1 cellular context compared by ENCODE assay signal in the genomic region with DNA sequence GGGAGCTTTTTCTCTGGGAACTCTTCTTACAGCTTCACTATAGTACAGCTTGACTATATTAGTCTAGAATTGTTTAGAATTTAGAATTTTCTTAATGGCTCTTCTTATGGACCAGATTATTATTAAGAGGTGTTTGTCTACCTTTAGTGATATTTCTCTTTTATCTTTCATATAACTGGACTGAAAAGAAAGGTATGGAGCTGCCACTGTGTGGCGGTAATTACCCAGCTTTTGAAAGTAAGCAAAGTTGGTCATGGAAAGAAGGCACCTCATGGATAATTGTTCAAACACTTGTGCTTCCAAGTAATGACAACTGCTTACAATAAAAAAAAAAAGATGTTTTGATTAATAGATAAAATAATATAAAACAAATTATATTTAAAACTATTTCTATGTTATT.
TF ChIP-seq lines count a peak whose summit lies in the region.

No MANE protein-coding gene starts in this region.

TF ChIP-seq in GM23338, 12 proteins besides CTCF, POLR2A, EP300 and RAD21 (continued from another document):
- TF ChIP-seq, protein P1, sequence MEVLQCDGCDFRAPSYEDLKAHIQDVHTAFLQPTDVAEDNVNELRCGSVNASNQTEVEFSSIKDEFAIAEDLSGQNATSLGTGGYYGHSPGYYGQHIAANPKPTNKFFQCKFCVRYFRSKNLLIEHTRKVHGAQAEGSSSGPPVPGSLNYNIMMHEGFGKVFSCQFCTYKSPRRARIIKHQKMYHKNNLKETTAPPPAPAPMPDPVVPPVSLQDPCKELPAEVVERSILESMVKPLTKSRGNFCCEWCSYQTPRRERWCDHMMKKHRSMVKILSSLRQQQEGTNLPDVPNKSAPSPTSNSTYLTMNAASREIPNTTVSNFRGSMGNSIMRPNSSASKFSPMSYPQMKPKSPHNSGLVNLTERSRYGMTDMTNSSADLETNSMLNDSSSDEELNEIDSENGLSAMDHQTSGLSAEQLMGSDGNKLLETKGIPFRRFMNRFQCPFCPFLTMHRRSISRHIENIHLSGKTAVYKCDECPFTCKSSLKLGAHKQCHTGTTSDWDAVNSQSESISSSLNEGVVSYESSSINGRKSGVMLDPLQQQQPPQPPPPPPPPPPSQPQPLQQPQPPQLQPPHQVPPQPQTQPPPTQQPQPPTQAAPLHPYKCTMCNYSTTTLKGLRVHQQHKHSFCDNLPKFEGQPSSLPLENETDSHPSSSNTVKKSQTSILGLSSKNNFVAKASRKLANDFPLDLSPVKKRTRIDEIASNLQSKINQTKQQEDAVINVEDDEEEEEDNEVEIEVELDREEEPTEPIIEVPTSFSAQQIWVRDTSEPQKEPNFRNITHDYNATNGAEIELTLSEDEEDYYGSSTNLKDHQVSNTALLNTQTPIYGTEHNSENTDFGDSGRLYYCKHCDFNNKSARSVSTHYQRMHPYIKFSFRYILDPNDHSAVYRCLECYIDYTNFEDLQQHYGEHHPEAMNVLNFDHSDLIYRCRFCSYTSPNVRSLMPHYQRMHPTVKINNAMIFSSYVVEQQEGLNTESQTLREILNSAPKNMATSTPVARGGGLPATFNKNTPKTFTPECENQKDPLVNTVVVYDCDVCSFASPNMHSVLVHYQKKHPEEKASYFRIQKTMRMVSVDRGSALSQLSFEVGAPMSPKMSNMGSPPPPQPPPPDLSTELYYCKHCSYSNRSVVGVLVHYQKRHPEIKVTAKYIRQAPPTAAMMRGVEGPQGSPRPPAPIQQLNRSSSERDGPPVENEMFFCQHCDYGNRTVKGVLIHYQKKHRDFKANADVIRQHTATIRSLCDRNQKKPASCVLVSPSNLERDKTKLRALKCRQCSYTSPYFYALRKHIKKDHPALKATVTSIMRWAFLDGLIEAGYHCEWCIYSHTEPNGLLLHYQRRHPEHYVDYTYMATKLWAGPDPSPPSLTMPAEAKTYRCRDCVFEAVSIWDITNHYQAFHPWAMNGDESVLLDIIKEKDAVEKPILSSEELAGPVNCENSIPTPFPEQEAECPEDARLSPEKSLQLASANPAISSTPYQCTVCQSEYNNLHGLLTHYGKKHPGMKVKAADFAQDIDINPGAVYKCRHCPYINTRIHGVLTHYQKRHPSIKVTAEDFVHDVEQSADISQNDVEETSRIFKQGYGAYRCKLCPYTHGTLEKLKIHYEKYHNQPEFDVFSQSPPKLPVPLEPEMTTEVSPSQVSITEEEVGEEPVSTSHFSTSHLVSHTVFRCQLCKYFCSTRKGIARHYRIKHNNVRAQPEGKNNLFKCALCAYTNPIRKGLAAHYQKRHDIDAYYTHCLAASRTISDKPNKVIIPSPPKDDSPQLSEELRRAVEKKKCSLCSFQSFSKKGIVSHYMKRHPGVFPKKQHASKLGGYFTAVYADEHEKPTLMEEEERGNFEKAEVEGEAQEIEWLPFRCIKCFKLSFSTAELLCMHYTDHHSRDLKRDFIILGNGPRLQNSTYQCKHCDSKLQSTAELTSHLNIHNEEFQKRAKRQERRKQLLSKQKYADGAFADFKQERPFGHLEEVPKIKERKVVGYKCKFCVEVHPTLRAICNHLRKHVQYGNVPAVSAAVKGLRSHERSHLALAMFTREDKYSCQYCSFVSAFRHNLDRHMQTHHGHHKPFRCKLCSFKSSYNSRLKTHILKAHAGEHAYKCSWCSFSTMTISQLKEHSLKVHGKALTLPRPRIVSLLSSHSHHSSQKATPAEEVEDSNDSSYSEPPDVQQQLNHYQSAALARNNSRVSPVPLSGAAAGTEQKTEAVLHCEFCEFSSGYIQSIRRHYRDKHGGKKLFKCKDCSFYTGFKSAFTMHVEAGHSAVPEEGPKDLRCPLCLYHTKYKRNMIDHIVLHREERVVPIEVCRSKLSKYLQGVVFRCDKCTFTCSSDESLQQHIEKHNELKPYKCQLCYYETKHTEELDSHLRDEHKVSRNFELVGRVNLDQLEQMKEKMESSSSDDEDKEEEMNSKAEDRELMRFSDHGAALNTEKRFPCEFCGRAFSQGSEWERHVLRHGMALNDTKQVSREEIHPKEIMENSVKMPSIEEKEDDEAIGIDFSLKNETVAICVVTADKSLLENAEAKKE (CRISPR knock-in tag; IDR thresholded peaks at IDR 0.05), result no peak
